In the genomic region with DNA sequence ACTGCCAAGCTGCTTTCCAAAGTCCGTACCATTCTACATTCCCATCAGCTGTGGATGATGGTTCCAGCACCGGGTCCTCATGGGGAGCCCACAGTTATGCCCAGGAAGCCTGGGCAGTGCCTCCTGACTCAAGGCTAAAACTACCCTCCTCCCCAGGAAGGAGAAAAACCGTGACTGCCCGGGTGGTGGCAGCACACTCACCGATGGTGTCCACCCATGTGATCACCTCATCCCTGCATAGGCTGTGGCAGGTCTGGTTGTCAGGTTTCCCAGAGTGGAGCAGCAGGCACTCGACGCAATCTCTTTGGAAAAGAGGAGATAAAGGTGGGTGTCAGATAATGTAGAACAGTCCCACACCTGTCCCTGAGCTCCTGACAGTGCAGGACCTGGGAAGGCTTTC, we compare ENCODE assay signal across 9 cellular contexts. TPM values are rescaled to one million over a fixed set of nuclear protein-coding genes. Genes with fewer than 3 reads are reported as not detected.
DNase-seq lines count a peak whose midpoint lies in the region; ATAC-seq and TF ChIP-seq lines count a peak whose summit lies in the region.
"Had no signal": no experiment of that assay in that cellular context is flagged by ENCODE, and none has a peak within 500 bp of the region (broad histone marks: within the 10 kb centered on the region; RNA-seq: fewer than 3 reads in every experiment).

No MANE protein-coding gene starts in this region.

- peak overlapping the region; percentile 14 for H4K8ac ChIP-seq in trophoblast cell (ENCODE audit: low read depth, low read length)

- TF ChIP-seq POLR2A in esophagus squamous epithelium (IDR thresholded peaks at IDR 0.05) = no peak

- CTCF ChIA-PET in activated CD8-positive, alpha-beta T cell treated with anti-CD3 and anti-CD28 coated beads for 36 hours (lab: Charles Lee) = interaction anchor here (1.2 to 3.7 kb wide), 5 partner anchors 8 to 132 kb away, joined by 3 to 40 read pairs (median 4); no protein-coding TSS in a partner anchor

- no peak overlapping the region for H3K4ac ChIP-seq in trophoblast cell (ENCODE audit: low read depth, low read length)

- no peak overlapping the region for H3K27ac Mint-ChIP-seq in activated CD8-positive, alpha-beta T cell treated with anti-CD3 and anti-CD28 coated beads for 36 hours

- DNase-seq in NCI-H82 (lab: John Stamatoyannopoulos, UW) (peak; percentile 69), NCI-H82 treated with DMSO at 0.1 percent for 48 hours (lab: John Stamatoyannopoulos, UW; ENCODE audit: unreplicated experiment) (no peak), trophoblast cell (peak in 1 of 2 donors; percentile 44), NCI-H1694 treated with DMSO at 0.1 percent for 48 hours (lab: John Stamatoyannopoulos, UW) (no peak), hepatic stellate cell (ENCODE audit: low spot score) (no peak), esophagus squamous epithelium (lab: John Stamatoyannopoulos, UW) (no peak)
- peak; percentile 46 for DNase-seq in activated CD8-positive, alpha-beta T cell treated with anti-CD3 and anti-CD28 coated beads for 36 hours

- peaks cover 5% of the 10 kb centered on the region for H3K27me3 Mint-ChIP-seq in activated CD8-positive, alpha-beta T cell treated with anti-CD3 and anti-CD28 coated beads for 36 hours

- peaks cover 39 to 48% of the 10 kb centered on the region in 2 experiments for H3K36me3 ChIP-seq in trophoblast cell (ENCODE audit: control insufficient read depth in 1 of 2, insufficient read depth in 2 of 2, low read length in 2 of 2)
- H3K36me3 ChIP-seq in esophagus squamous epithelium = peaks cover 2 to 94% (median 26%) of the 10 kb centered on the region in 3 donors

- no peak overlapping the region for H2AFZ ChIP-seq in trophoblast cell (ENCODE audit: insufficient read depth, low read length, poor library complexity)

- peak overlapping the region; percentile 73 for H3K27ac ChIP-seq in trophoblast cell (ENCODE audit: low read depth, low read length)
- no peak overlapping the region for H3K27ac ChIP-seq in esophagus squamous epithelium
- H3K27ac ChIP-seq: C4-2B had no signal

- no peak overlapping the region for H2AK5ac ChIP-seq in trophoblast cell (ENCODE audit: low read length)

- peak overlapping the region; percentile 28 for H3K14ac ChIP-seq in trophoblast cell (ENCODE audit: low read length)

- H4K91ac ChIP-seq in trophoblast cell (ENCODE audit: low read depth, low read length) = no peak overlapping the region

- no peak overlapping the region for H2BK5ac ChIP-seq in trophoblast cell (ENCODE audit: low read depth, low read length, poor library complexity)

- peak overlapping the region; percentile 45 for H2BK12ac ChIP-seq in trophoblast cell (ENCODE audit: low read length)

- POLR2A ChIA-PET in activated CD8-positive, alpha-beta T cell treated with anti-CD3 and anti-CD28 coated beads for 36 hours (lab: Charles Lee) = no interaction called here

- H3K9me3 Mint-ChIP-seq in activated CD8-positive, alpha-beta T cell treated with anti-CD3 and anti-CD28 coated beads for 36 hours = no peaks in the 10 kb centered on the region

- no peak overlapping the region for H3K4me3 Mint-ChIP-seq in activated CD8-positive, alpha-beta T cell treated with anti-CD3 and anti-CD28 coated beads for 36 hours

- intact Hi-C loops in activated CD8-positive, alpha-beta T cell treated with anti-CD3 and anti-CD28 coated beads for 36 hours (cut with micrococcal nuclease) = loop anchor here (10.0 kb wide), 1 partner anchor 816 kb away; no protein-coding TSS in a partner anchor
- intact Hi-C loops in esophagus squamous epithelium (cut with DNase I) = no loop called here

- H3K18ac ChIP-seq in trophoblast cell (ENCODE audit: low read length) = peak overlapping the region; percentile 32

- H3K27me3 ChIP-seq in trophoblast cell (ENCODE audit: insufficient read depth, low read length) (no peaks in the 10 kb centered on the region), esophagus squamous epithelium (no peaks in the 10 kb centered on the region)

- peaks cover 47 to 59% of the 10 kb centered on the region in 2 experiments for H3K4me1 ChIP-seq in trophoblast cell (ENCODE audit: control insufficient read depth in 1 of 2, insufficient read depth in 2 of 2, low read length in 2 of 2)
- peaks cover 0 to 40% (median 9%) of the 10 kb centered on the region in 3 donors for H3K4me1 ChIP-seq in esophagus squamous epithelium

- H3K9me3 ChIP-seq in trophoblast cell (ENCODE audit: insufficient read depth, low read depth, low read length) (peaks cover 2% of the 10 kb centered on the region), esophagus squamous epithelium (no peaks in the 10 kb centered on the region)

- no peak overlapping the region for H3K4me3 ChIP-seq in trophoblast cell (ENCODE audit: low read depth, low read length)
- H3K4me3 ChIP-seq in esophagus squamous epithelium = no peak overlapping the region

- H3K23ac ChIP-seq in trophoblast cell (ENCODE audit: low read length) = no peak overlapping the region

- H2BK120ac ChIP-seq in trophoblast cell (ENCODE audit: insufficient read depth, low read length, poor library complexity) = peak overlapping the region; percentile 96

- no peaks in the 10 kb centered on the region for H3K36me3 Mint-ChIP-seq in activated CD8-positive, alpha-beta T cell treated with anti-CD3 and anti-CD28 coated beads for 36 hours (ENCODE audit: low read depth)

- no peak for TF ChIP-seq CTCF in activated CD8-positive, alpha-beta T cell treated with anti-CD3 and anti-CD28 coated beads for 36 hours (IDR thresholded peaks at IDR 0.05)
- peak in 3 of 6 experiments; percentile 10 to 65 (median 22) for TF ChIP-seq CTCF in esophagus squamous epithelium (IDR thresholded peaks at IDR 0.05)

- H3K79me2 ChIP-seq in trophoblast cell (ENCODE audit: control insufficient read depth, insufficient read depth, low read length, poor library complexity) = peaks cover 16% of the 10 kb centered on the region

- peaks cover 48% of the 10 kb centered on the region for H3K79me1 ChIP-seq in trophoblast cell (ENCODE audit: low read length)

- no CpG with 5 or more reads among the region's 7 CpGs for WGBS in trophoblast cell (ENCODE audit: extremely low coverage, insufficient coverage, insufficient read length)
- 53 to 100% methylated on average over 2 to 7 of the region's 7 CpGs for WGBS in esophagus squamous epithelium, 2 donors

- peak; percentile 68 for ATAC-seq in HG03159 (IDR thresholded peaks at IDR 0.05; ENCODE audit: unreplicated experiment)
- ATAC-seq in activated CD8-positive, alpha-beta T cell treated with anti-CD3 and anti-CD28 coated beads for 36 hours = peak; percentile 73

- H4K12ac ChIP-seq in trophoblast cell (ENCODE audit: low read depth, low read length) = no peak overlapping the region

- H3K4me2 ChIP-seq in trophoblast cell (ENCODE audit: low read length) = no peak overlapping the region

- no peaks in the 10 kb centered on the region for H3K4me1 Mint-ChIP-seq in activated CD8-positive, alpha-beta T cell treated with anti-CD3 and anti-CD28 coated beads for 36 hours (ENCODE audit: low read depth)

- no peak overlapping the region for H3K9ac ChIP-seq in trophoblast cell (ENCODE audit: low read length)

RNA-seq across cellular contexts. Expression of a gene that starts 38.6 kb away (rescaled TPM):
- total RNA-seq in activated CD8-positive, alpha-beta T cell treated with anti-CD3 and anti-CD28 coated beads for 36 hours = 10 to 100 TPM; 41.7 to 53.1 TPM
- polyA plus RNA-seq in trophoblast cell (2013) = 23.2 and 23.9 TPM in 2 replicates
- total RNA-seq in esophagus squamous epithelium = 10 to 100 TPM; 11.6 to 33.5 (median 29.2) TPM

Comparison
In these comparisons a context has a peak if more than half of its experiments do, and no peak if none do; other contexts are left out.
1. DNase-seq: peak in NCI-H82 (single experiment) and activated CD8-positive, alpha-beta T cell treated with anti-CD3 and anti-CD28 coated beads for 36 hours (single experiment); none in NCI-H82 treated with DMSO at 0.1 percent for 48 hours (single experiment), NCI-H1694 treated with DMSO at 0.1 percent for 48 hours (single experiment), hepatic stellate cell (single experiment) and esophagus squamous epithelium (single experiment).